In genomic region chr1:24501371-24502167, GRCh38 we compare ENCODE assay signal across 8 cellular contexts. TPM values are rescaled to one million over a fixed set of nuclear protein-coding genes. Genes with fewer than 3 reads are reported as not detected.
DNase-seq lines count a peak whose midpoint lies in the region; ATAC-seq and TF ChIP-seq lines count a peak whose summit lies in the region.

No MANE protein-coding gene starts in this region.

- peaks cover 0 to 7% (median 0%) of the 10 kb centered on the region in 11 donors for H3K9me3 Mint-ChIP-seq in naive thymus-derived CD4-positive, alpha-beta T cell

- H3K4me3 Mint-ChIP-seq in naive thymus-derived CD4-positive, alpha-beta T cell: peak overlapping the region; percentile 84 to 94 (median 90)

- peak overlapping the region; percentile 92 to 99 (median 95) for H3K27ac Mint-ChIP-seq in naive thymus-derived CD4-positive, alpha-beta T cell

- H3K36me3 ChIP-seq in naive thymus-derived CD4-positive, alpha-beta T cell (ENCODE audit: control insufficient read depth in 2 of 3, insufficient read depth in 3 of 3, low read length in 3 of 3): no peaks in the 10 kb centered on the region

- no peak for ATAC-seq in naive thymus-derived CD4-positive, alpha-beta T cell

- peaks cover 33 to 45% of the 10 kb centered on the region in 2 donors for H3K4me1 ChIP-seq in naive thymus-derived CD4-positive, alpha-beta T cell (ENCODE audit: control insufficient read depth in 2 of 2, insufficient read depth in 2 of 2, low read length in 2 of 2)

- peaks cover 0 to 9% (median 0%) of the 10 kb centered on the region in 5 donors for H3K27me3 Mint-ChIP-seq in naive thymus-derived CD4-positive, alpha-beta T cell

- H3K27ac ChIP-seq in AG04450 (ENCODE audit: low read depth, low read length): no peak overlapping the region
- peak overlapping the region in 37 of 59 donors; percentile 15 to 92 (median 79) for H3K27ac ChIP-seq in dorsolateral prefrontal cortex
- peak overlapping the region; percentile 99 for H3K27ac ChIP-seq in naive thymus-derived CD4-positive, alpha-beta T cell (ENCODE audit: low read depth, low read length)

- TF ChIP-seq CTCF in AG04450 (IDR thresholded peaks at IDR 0.05; ENCODE audit: low read depth, low read length) (no peak), GM20000 (IDR thresholded peaks at IDR 0.05; ENCODE audit: extremely low read depth, missing control alignments) (no peak), dorsolateral prefrontal cortex (IDR thresholded peaks at IDR 0.05 in 54 of 56, conservative IDR thresholded peaks at IDR 0.05 in 2 of 56; ENCODE audit: low read depth in 1 of 56, partially characterized antibody in 56 of 56) (no peak)

- H3K4me3 ChIP-seq in AG04450 (ENCODE audit: low read depth, low read length): peak overlapping the region; percentile 71
- peak overlapping the region in 58 of 59 donors; percentile 39 to 84 (median 68) for H3K4me3 ChIP-seq in dorsolateral prefrontal cortex
- H3K4me3 ChIP-seq in naive thymus-derived CD4-positive, alpha-beta T cell (ENCODE audit: low read length): peak overlapping the region; percentile 82

- DNase-seq in AG04450 (ENCODE audit: low read depth, low spot score) (no peak), GM20000 (ENCODE audit: low spot score) (peak; percentile 80), RPMI8226 (peak; percentile 55), dorsolateral prefrontal cortex (no peak), NCI-H1105 (lab: John Stamatoyannopoulos, UW) (no peak), activated gamma-delta T cell (lab: John Stamatoyannopoulos, UW) (no peak), DMS153 (lab: John Stamatoyannopoulos, UW) (no peak)
- peak in 7 of 9 donors; percentile 42 to 58 (median 51) for DNase-seq in naive thymus-derived CD4-positive, alpha-beta T cell

- H3K9me3 ChIP-seq in AG04450 (ENCODE audit: control insufficient read depth, insufficient read depth, low read length): no peaks in the 10 kb centered on the region; the same call in 1 of the 2 replicates
- H3K9me3 ChIP-seq in naive thymus-derived CD4-positive, alpha-beta T cell (ENCODE audit: control insufficient read depth in 2 of 3, low read length in 3 of 3): no peaks in the 10 kb centered on the region

- H3K36me3 Mint-ChIP-seq in naive thymus-derived CD4-positive, alpha-beta T cell: peaks cover 0 to 31% (median 18%) of the 10 kb centered on the region in 5 donors

- CTCF ChIA-PET in AG04450 (lab: Charles Lee): interaction anchor here (0.7 kb wide), 1 partner anchor 25 kb away, joined by 3 read pairs; no protein-coding TSS in a partner anchor
- CTCF ChIA-PET in naive thymus-derived CD4-positive, alpha-beta T cell (lab: Charles Lee): interaction anchor here (0.7 to 4.9 kb wide), 10 partner anchors 8 to 86 kb away, joined by 3 to 44 read pairs (median 6); partner anchors contain the start of gene NIPAL3

- POLR2A ChIA-PET in AG04450 (lab: Yijun Ruan, JAX): interaction anchor here (0.6 kb wide), 1 partner anchor 85 kb away, joined by 3 read pairs; no protein-coding TSS in a partner anchor
- POLR2A ChIA-PET in naive thymus-derived CD4-positive, alpha-beta T cell (lab: Charles Lee): interaction anchor here (0.6 to 27.5 kb wide), 22 partner anchors 8 to 1300 kb away, joined by 3 to 929 read pairs (median 6); partner anchors contain the start of genes NIPAL3, SRRM1 and STPG1

- intact Hi-C loops in dorsolateral prefrontal cortex (cut with DNase I): loop anchor here in 1 of 2 donors (5.0 to 10.0 kb wide), 3 partner anchors 59 to 297 kb away; partner anchors contain the start of gene NIPAL3
- intact Hi-C loops in naive thymus-derived CD4-positive, alpha-beta T cell (cut with micrococcal nuclease): loop anchor here (1.0 to 10.0 kb wide), 18 partner anchors 9 to 931 kb away; partner anchors contain the start of genes CLIC4 (in 2 of the 2), NIPAL3 (in 2 of the 2), MACO1 (in 1 of the 2) and PNRC2 (in 1 of the 2)

- H3K4me1 Mint-ChIP-seq in naive thymus-derived CD4-positive, alpha-beta T cell: peaks cover 34 to 61% (median 54%) of the 10 kb centered on the region in 7 donors

- H3K27me3 ChIP-seq in AG04450 (ENCODE audit: control insufficient read depth, insufficient read depth, low read length) (peaks cover 23% of the 10 kb centered on the region), dorsolateral prefrontal cortex (peaks cover 0 to 36% (median 7%) of the 10 kb centered on the region in 45 donors)
- H3K27me3 ChIP-seq in naive thymus-derived CD4-positive, alpha-beta T cell (ENCODE audit: control insufficient read depth in 2 of 2, insufficient read depth in 2 of 2, low read length in 2 of 2): no peaks in the 10 kb centered on the region

RNA-seq across cellular contexts. Expression of gene RCAN3, which starts 1.1 kb away (rescaled TPM):
- polyA plus RNA-seq in AG04450 (2011; rRNA removed): 3.3 and 4.5 TPM in 2 replicates
- 3.4 and 3.6 TPM in 2 replicates for polyA minus RNA-seq in AG04450 (2011; rRNA and poly(A)+ RNA removed)
- total RNA-seq in dorsolateral prefrontal cortex: 10 to 100 TPM in 4 of 120 experiments, 1 to 10 TPM in 116; 2.3 to 12.6 (median 5.5) TPM
- total RNA-seq in naive thymus-derived CD4-positive, alpha-beta T cell: 100 to 1,000 TPM in 4 of 5 experiments, 10 to 100 TPM in 1; 68.5 to 247 (median 183) TPM
- polyA plus RNA-seq in naive thymus-derived CD4-positive, alpha-beta T cell: 100 to 1,000 TPM; 171 to 179 TPM

RNA-seq across cellular contexts. Expression of gene NCMAP, which starts 54.3 kb away (rescaled TPM):
- polyA plus RNA-seq in AG04450 (2011; rRNA removed): not detected in 2 replicates
- polyA minus RNA-seq in AG04450 (2011; rRNA and poly(A)+ RNA removed): not detected in 2 replicates
- total RNA-seq in dorsolateral prefrontal cortex: 1 to 10 TPM in 2 of 120 experiments, under 1 TPM in 97, not detected in 21; 0.10 to 1.2 (median 0.31) TPM
- under 1 TPM in 1 of 5 experiments, not detected in 4; 0.13 TPM for total RNA-seq in naive thymus-derived CD4-positive, alpha-beta T cell
- under 1 TPM; 0.10 to 0.12 TPM for polyA plus RNA-seq in naive thymus-derived CD4-positive, alpha-beta T cell

Comparison
In these comparisons a context has a peak if more than half of its experiments do, and no peak if none do; other contexts are left out.
1. DNase-seq: peak in GM20000 (single experiment), RPMI8226 (single experiment) and naive thymus-derived CD4-positive, alpha-beta T cell (7 of 9); none in AG04450 (single experiment), dorsolateral prefrontal cortex (0 of 10), NCI-H1105 (single experiment), activated gamma-delta T cell (single experiment) and DMS153 (single experiment).
2. RNA of gene RCAN3, which starts 1.1 kb away (total RNA-seq): 68.5 to 247 TPM in naive thymus-derived CD4-positive, alpha-beta T cell; 2.3 to 12.6 TPM in dorsolateral prefrontal cortex; every median in the first group is over 4 times any median in the second.
3. Peak in every context shown above with its lines, with median percentiles within 50 percentile points of each other: H3K4me3 ChIP-seq.